Comparison of ENCODE assay signal across 18 cellular contexts in the genomic region with DNA sequence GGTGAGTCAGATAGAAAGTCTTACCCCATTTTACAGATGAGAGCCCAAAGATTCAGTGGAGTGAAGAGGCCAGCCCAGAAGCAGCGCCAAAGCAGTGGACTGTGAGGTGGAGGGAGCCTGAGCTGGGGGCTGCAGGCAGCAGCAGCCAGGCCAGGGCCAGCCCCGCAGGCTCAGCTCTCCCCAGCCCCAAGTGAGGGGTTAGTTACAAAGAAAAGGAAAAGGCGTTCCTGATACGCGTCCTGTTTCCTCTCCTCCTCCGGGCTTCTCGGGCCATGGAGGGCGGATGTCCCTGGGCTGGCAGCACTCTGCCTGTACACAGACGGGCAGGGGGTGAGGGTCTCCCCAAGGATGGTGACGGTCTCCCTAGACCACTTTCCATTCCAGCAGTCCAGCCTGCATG. TPM values are rescaled to one million over a fixed set of nuclear protein-coding genes. Genes with fewer than 3 reads are reported as not detected.
DNase-seq lines count a peak whose midpoint lies in the region; ATAC-seq and TF ChIP-seq lines count a peak whose summit lies in the region.
"Had no signal": no experiment of that assay in that cellular context is flagged by ENCODE, and none has a peak within 500 bp of the region (broad histone marks: within the 10 kb centered on the region; RNA-seq: fewer than 3 reads in every experiment).

No MANE protein-coding gene starts in this region.

- H3K9me3 ChIP-seq in muscle layer of duodenum (ENCODE audit: control insufficient read depth in 1 of 2, low read length in 2 of 2) = no peaks in the 10 kb centered on the region
- H3K9me3 ChIP-seq: body of pancreas had no signal

- peak overlapping the region; percentile 31 for H3K27ac ChIP-seq in angular gyrus (ENCODE audit: low read depth, low read length)
- H3K27ac ChIP-seq in muscle layer of duodenum (ENCODE audit: low read length) = peak overlapping the region; percentile 28
- peak overlapping the region; percentile 99 for H3K27ac ChIP-seq in temporal lobe (ENCODE audit: low read depth, low read length)

- DNase-seq in endothelial cell (ENCODE audit: low spot score) = peak; percentile 46
- DNase-seq in LoVo (ENCODE audit: low spot score) = no peak
- no peak for DNase-seq in activated naive CD4-positive, alpha-beta T cell treated with Interleukin-2 at 50 U/mL for 16 hours
- DNase-seq: activated CD4-positive, alpha-beta T cell treated with anti-CD3 and anti-CD28 coated beads for 1 hour; activated T-cell treated with anti-CD3 and anti-CD28 coated beads, Interleukin-2, amount 50 U/mL, for 72 hours; body of pancreas; Calu3; GOT3; Kasumi-1; NCI-H1092; NCI-H2081; NCI-H510A treated with DMSO at 0.1 percent for 48 hours; T1000 had no signal

- H3K4me1 Mint-ChIP-seq in endothelial cell (ENCODE audit: unreplicated experiment) = peaks cover 55% of the 10 kb centered on the region

- H3K4me1 ChIP-seq in muscle layer of duodenum (ENCODE audit: control insufficient read depth in 1 of 2, insufficient read depth in 2 of 2, low read length in 2 of 2) = peaks cover 3 to 48% of the 10 kb centered on the region in 2 donors

- ATAC-seq in GM21723 (IDR thresholded peaks at IDR 0.05; ENCODE audit: unreplicated experiment) = no peak
- ATAC-seq: activated T-cell treated with anti-CD3 and anti-CD28 coated beads, Interleukin-2, amount 50 U/mL, for 72 hours; body of pancreas had no signal

- no peak overlapping the region for H3K4me3 ChIP-seq in muscle layer of duodenum (ENCODE audit: low read depth in 1 of 2, low read length in 2 of 2)
- H3K4me3 ChIP-seq: body of pancreas had no signal

- no peaks in the 10 kb centered on the region for H3K36me3 ChIP-seq in muscle layer of duodenum (ENCODE audit: control insufficient read depth in 1 of 2, insufficient read depth in 2 of 2, low read length in 2 of 2)

- peak overlapping the region; percentile 78 for H3K4me3 Mint-ChIP-seq in endothelial cell (ENCODE audit: unreplicated experiment)
- H3K4me3 Mint-ChIP-seq: activated naive CD4-positive, alpha-beta T cell treated with anti-CD3 and anti-CD28 coated beads, Interleukin-2, amount 50 U/mL, for 24 hours; activated T-cell treated with anti-CD3 and anti-CD28 coated beads, Interleukin-2, amount 50 U/mL, for 72 hours had no signal

- peaks cover 7% of the 10 kb centered on the region for H3K36me3 Mint-ChIP-seq in endothelial cell (ENCODE audit: low read depth, unreplicated experiment)

- no peaks in the 10 kb centered on the region for H3K27me3 ChIP-seq in muscle layer of duodenum (ENCODE audit: low read depth, low read length)
- H3K27me3 ChIP-seq: body of pancreas had no signal

- H3K9me3 Mint-ChIP-seq in endothelial cell (ENCODE audit: unreplicated experiment) = no peaks in the 10 kb centered on the region
- H3K9me3 Mint-ChIP-seq: activated naive CD4-positive, alpha-beta T cell treated with anti-CD3 and anti-CD28 coated beads, Interleukin-2, amount 50 U/mL, for 24 hours; activated T-cell treated with anti-CD3 and anti-CD28 coated beads, Interleukin-2, amount 50 U/mL, for 72 hours had no signal

- H3K27ac Mint-ChIP-seq in endothelial cell (ENCODE audit: unreplicated experiment) = peak overlapping the region; percentile 90
- H3K27ac Mint-ChIP-seq: activated T-cell treated with anti-CD3 and anti-CD28 coated beads, Interleukin-2, amount 50 U/mL, for 72 hours had no signal

- peaks cover 3% of the 10 kb centered on the region for H3K27me3 Mint-ChIP-seq in endothelial cell (ENCODE audit: unreplicated experiment)
- H3K27me3 Mint-ChIP-seq: activated naive CD4-positive, alpha-beta T cell treated with anti-CD3 and anti-CD28 coated beads, Interleukin-2, amount 50 U/mL, for 24 hours had no signal

- no peak for TF ChIP-seq CTCF in endothelial cell (IDR thresholded peaks at IDR 0.05; ENCODE audit: unreplicated experiment)

RNA-seq across cellular contexts. Expression of a gene that starts 44.9 kb away (rescaled TPM):
- total RNA-seq in endothelial cell (ENCODE audit: unreplicated experiment) (197 TPM), temporal lobe (49.4 TPM)

Comparison
In these comparisons a context has a peak if more than half of its experiments do, and no peak if none do; other contexts are left out.
1. H3K27ac ChIP-seq: peak in every context shown above with its lines; median percentile 99 in temporal lobe; 31 in angular gyrus; 28 in muscle layer of duodenum.